Comparison of ENCODE assay signal across 9 cellular contexts in the genomic region with DNA sequence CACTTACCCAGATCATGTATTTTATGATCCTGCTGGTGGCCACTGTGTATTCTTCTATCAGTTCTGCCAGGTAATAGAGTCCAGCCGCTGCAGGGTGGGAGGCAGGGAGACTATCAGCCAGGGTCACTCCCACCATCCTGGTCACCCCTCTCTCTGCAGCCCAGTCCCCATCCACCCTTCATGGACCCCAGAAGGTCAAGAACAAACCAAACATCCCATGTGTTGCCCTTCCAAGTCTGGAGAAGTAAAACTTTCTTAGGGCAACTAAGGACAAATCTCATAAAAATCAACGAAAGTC. TPM values are rescaled to one million over a fixed set of nuclear protein-coding genes. Genes with fewer than 3 reads are reported as not detected.
A peak's percentile ranks its signal among the peaks of the same experiment; 100 is the strongest.
DNase-seq lines count a peak whose midpoint lies in the region; ATAC-seq and TF ChIP-seq lines count a peak whose summit lies in the region.
"Had no signal": no experiment of that assay in that cellular context is flagged by ENCODE, and none has a peak within 500 bp of the region (broad histone marks: within the 10 kb centered on the region; RNA-seq: fewer than 3 reads in every experiment).

No MANE protein-coding gene starts in this region.

- H3K9ac ChIP-seq in BLaER1 (peak overlapping the region; percentile 95), neural cell (ENCODE audit: low read length) (peak overlapping the region; percentile 81)

- peak overlapping the region; percentile 100 for H3K4me3 ChIP-seq in BLaER1
- peak overlapping the region; percentile 80 for H3K4me3 ChIP-seq in LNCaP clone FGC (ENCODE audit: low read depth, low read length)
- H3K4me3 ChIP-seq in neural cell (ENCODE audit: low read length): peak overlapping the region; percentile 99

- no peak overlapping the region for H2AFZ ChIP-seq in neural cell (ENCODE audit: low read depth, low read length)

- no peak for ATAC-seq in effector memory CD8-positive, alpha-beta T cell (replicated peaks)
- no peak for ATAC-seq in GM21515 (IDR thresholded peaks at IDR 0.05; ENCODE audit: unreplicated experiment)
- no peak for ATAC-seq in HG03565 (IDR thresholded peaks at IDR 0.05; ENCODE audit: unreplicated experiment)

- H3K36me3 ChIP-seq in BLaER1: peaks cover 45% of the 10 kb centered on the region
- no peaks in the 10 kb centered on the region for H3K36me3 ChIP-seq in neural cell (ENCODE audit: insufficient read depth, low read length)

- H3K4me2 ChIP-seq in BLaER1 (peak overlapping the region; percentile 99), neural cell (ENCODE audit: low read length) (peak overlapping the region; percentile 96)

- no peak for DNase-seq in LNCaP clone FGC (ENCODE audit: low read depth)
- no peak for DNase-seq in effector memory CD8-positive, alpha-beta T cell
- no peak for DNase-seq in NCI-H1048 (lab: John Stamatoyannopoulos, UW)
- DNase-seq in NCI-H2171 (lab: John Stamatoyannopoulos, UW): no peak
- DNase-seq: NCI-H226 had no signal

- H3F3A ChIP-seq in neural cell (ENCODE audit: insufficient read depth, low read length, poor library complexity, severe bottlenecking): no peaks in the 10 kb centered on the region

- H3K4me3 Mint-ChIP-seq in effector memory CD8-positive, alpha-beta T cell: peak overlapping the region; percentile 87 to 100

- H3K9me2 ChIP-seq in neural cell (ENCODE audit: insufficient read depth, low read length): no peaks in the 10 kb centered on the region

- H3K9me3 ChIP-seq in BLaER1: no peaks in the 10 kb centered on the region
- no peaks in the 10 kb centered on the region for H3K9me3 ChIP-seq in neural cell (ENCODE audit: low read length)

- no peaks in the 10 kb centered on the region for H3K27me3 Mint-ChIP-seq in effector memory CD8-positive, alpha-beta T cell

- H3K27ac ChIP-seq in BLaER1 (peak overlapping the region; percentile 85; the same call in 1 of the 2 replicates), neural cell (ENCODE audit: low read length) (no peak overlapping the region)

- TF ChIP-seq CTCF in LNCaP clone FGC (IDR thresholded peaks at IDR 0.05; ENCODE audit: control insufficient read depth, extremely low read depth, insufficient read depth) (no peak), neural cell (IDR thresholded peaks at IDR 0.05; ENCODE audit: poor library complexity, severe bottlenecking) (no peak)

- H3K36me3 Mint-ChIP-seq in effector memory CD8-positive, alpha-beta T cell (ENCODE audit: insufficient read depth): peaks cover 27% of the 10 kb centered on the region

- H3K27me3 ChIP-seq in BLaER1 (no peaks in the 10 kb centered on the region), neural cell (ENCODE audit: insufficient read depth, low read depth, low read length) (no peaks in the 10 kb centered on the region)

- H3K79me2 ChIP-seq in neural cell (replicated peaks; ENCODE audit: insufficient read depth, low read length): peaks cover 17% of the 10 kb centered on the region

- no peak for TF ChIP-seq EP300 in neural cell (conservative IDR thresholded peaks at IDR 0.05; ENCODE audit: poor library complexity, severe bottlenecking)

- peaks cover 19% of the 10 kb centered on the region for H3K4me1 ChIP-seq in BLaER1

- TF ChIP-seq RAD21 in neural cell (conservative IDR thresholded peaks at IDR 0.05): no peak

- peak overlapping the region; percentile 74 to 95 for H3K27ac Mint-ChIP-seq in effector memory CD8-positive, alpha-beta T cell

- H3K4me1 Mint-ChIP-seq in effector memory CD8-positive, alpha-beta T cell (ENCODE audit: low read depth in 2 of 2): peaks cover 27 to 38% of the 10 kb centered on the region in 2 donors

- no peaks in the 10 kb centered on the region for H3K9me3 Mint-ChIP-seq in effector memory CD8-positive, alpha-beta T cell

- peaks cover 58% of the 10 kb centered on the region for H4K20me1 ChIP-seq in BLaER1
- no peaks in the 10 kb centered on the region for H4K20me1 ChIP-seq in neural cell (ENCODE audit: insufficient read depth)

TF ChIP-seq in neural cell, 6 proteins besides CTCF, POLR2A, EP300 and RAD21:
- TF ChIP-seq POLR2AphosphoS5 (IDR thresholded peaks at IDR 0.05): no peak

RNA-seq across cellular contexts. Expression of a gene that starts 1.0 kb away (rescaled TPM):
- 30.3 and 48.2 TPM in 2 replicates for polyA plus RNA-seq in neural cell
- 18.2 and 19.2 TPM in 2 replicates for polyA minus RNA-seq in neural cell

RNA-seq across cellular contexts. Expression of a gene that starts 15.2 kb away (rescaled TPM):
- not detected in 2 replicates for polyA plus RNA-seq in neural cell
- not detected in 2 replicates for polyA minus RNA-seq in neural cell

RNA-seq across cellular contexts. Expression of a gene that starts 57.9 kb away (rescaled TPM):
- polyA plus RNA-seq in neural cell: 0.12 and 0.42 TPM in 2 replicates
- polyA minus RNA-seq in neural cell: not detected in 2 replicates
